In the genomic region with DNA sequence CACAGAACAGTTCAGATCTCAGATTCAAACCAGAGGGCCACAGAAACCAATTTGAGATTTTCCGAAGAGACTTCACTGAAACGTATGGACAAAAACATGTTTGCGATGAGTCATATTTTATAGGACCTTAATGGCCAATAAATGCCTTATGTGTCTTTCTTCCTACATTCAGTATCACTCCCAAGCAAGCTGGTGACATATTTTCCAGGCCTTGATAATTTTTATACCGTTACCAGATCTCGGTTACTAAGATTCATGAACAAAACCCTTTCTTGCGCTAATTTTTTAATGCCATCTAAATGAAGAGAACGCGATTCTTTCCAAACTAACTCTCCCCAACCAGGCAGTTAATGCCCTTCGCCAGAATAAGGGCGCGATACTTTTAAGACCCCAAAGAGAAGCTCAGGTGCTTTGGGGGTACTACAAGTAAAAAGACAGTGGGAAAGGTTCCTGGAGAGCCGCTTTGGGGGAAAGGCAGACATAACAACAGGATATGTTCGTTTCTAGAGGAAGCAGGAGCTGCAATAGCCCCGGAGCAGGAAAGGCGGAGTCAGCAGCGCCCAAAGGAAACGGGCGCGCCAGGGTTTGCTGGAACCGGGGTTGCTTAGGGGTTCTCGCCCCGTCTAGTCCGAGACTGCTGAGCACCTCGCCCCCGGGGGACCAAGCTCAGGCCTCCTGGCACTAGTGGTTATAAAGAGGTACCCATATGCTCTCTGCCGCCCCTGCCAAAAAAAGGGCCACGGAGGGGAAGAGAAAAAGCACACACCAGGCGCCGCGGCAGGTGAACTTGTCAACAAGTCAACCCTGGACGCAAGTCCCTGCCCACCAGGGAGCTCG, we compare ENCODE assay signal across 1 cellular context.
TF ChIP-seq lines count a peak whose summit lies in the region.

No MANE protein-coding gene starts in this region.

TF ChIP-seq in GM23338, 12 proteins besides CTCF, POLR2A, EP300 and RAD21 (continued from another document):
- no peak; the same call in 1 of the 2 replicates for TF ChIP-seq POLR2AphosphoS5 (IDR thresholded peaks at IDR 0.05; ENCODE audit: low read depth)
- TF ChIP-seq, protein P1, sequence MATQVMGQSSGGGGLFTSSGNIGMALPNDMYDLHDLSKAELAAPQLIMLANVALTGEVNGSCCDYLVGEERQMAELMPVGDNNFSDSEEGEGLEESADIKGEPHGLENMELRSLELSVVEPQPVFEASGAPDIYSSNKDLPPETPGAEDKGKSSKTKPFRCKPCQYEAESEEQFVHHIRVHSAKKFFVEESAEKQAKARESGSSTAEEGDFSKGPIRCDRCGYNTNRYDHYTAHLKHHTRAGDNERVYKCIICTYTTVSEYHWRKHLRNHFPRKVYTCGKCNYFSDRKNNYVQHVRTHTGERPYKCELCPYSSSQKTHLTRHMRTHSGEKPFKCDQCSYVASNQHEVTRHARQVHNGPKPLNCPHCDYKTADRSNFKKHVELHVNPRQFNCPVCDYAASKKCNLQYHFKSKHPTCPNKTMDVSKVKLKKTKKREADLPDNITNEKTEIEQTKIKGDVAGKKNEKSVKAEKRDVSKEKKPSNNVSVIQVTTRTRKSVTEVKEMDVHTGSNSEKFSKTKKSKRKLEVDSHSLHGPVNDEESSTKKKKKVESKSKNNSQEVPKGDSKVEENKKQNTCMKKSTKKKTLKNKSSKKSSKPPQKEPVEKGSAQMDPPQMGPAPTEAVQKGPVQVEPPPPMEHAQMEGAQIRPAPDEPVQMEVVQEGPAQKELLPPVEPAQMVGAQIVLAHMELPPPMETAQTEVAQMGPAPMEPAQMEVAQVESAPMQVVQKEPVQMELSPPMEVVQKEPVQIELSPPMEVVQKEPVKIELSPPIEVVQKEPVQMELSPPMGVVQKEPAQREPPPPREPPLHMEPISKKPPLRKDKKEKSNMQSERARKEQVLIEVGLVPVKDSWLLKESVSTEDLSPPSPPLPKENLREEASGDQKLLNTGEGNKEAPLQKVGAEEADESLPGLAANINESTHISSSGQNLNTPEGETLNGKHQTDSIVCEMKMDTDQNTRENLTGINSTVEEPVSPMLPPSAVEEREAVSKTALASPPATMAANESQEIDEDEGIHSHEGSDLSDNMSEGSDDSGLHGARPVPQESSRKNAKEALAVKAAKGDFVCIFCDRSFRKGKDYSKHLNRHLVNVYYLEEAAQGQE (IDR thresholded peaks at IDR 0.05; ENCODE audit: unreplicated experiment), result no peak
- TF ChIP-seq EZH2phosphoT487 (IDR thresholded peaks at IDR 0.05; ENCODE audit: unreplicated experiment), result no peak
TF ChIP-seq in GM23338: peak in this region for 0.
